8 cellular contexts compared by ENCODE assay signal in the genomic region with DNA sequence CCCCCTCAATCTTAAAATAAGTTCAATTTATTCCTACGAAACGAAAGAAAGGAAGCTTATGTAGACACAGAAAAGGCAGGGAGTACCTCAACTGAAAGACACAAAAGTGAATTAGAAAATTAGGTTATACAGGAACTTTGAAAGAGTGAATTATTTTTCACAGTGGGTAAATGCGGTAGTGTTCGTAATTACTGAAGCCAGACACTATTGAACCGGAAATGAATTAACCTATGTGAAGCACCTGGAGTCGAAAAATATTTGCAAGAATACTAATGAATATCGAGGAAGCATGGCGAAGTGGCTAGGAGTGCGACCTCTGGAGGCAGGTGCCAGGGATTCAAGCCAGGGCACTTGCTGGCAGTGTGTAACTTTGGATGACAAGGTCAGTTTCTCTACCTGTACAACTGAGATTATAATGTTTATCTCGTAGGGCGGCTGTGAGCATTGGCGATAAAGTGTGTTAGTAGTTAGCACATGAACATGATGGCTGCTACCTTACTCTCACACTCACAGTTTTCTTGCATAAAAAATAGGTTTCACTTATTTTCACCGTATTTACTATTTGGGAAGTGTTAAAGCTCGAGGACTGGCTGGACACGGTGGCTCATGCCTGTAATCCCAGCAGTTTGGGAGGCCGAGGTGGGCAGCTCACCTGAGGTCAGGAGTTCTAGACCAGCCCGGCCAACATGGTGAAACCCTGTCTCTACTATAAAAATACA. TPM values are rescaled to one million over a fixed set of nuclear protein-coding genes. Genes with fewer than 3 reads are reported as not detected.
DNase-seq lines count a peak whose midpoint lies in the region; ATAC-seq, FAIRE-seq and TF ChIP-seq lines count a peak whose summit lies in the region.

No MANE protein-coding gene starts in this region.

- TF ChIP-seq CTCF in AG09319 (IDR thresholded peaks at IDR 0.05; ENCODE audit: low read depth, low read length) (peak; percentile 80), HepG2 (CRISPR knock-in tag; IDR thresholded peaks at IDR 0.05) (peak; percentile 93)

- no peaks in the 10 kb centered on the region for H3K36me3 ChIP-seq in HepG2 (replicated peaks in 1 of 2; ENCODE audit: control insufficient read depth in 1 of 2, insufficient read depth in 2 of 2, low read length in 2 of 2)

- peak overlapping the region; percentile 83 for H2AFZ ChIP-seq in HepG2 (ENCODE audit: low read length)

- BruUV-seq in HepG2 (replicated peaks; lab: Mats Ljungman, UMichigan), result TSS peak; percentile 70

- CTCF ChIA-PET in HepG2 (lab: Yijun Ruan, JAX; ENCODE audit: low intra/inter-chr PET ratio, low total read pairs), result interaction anchor here (1.7 to 2.4 kb wide), 2 partner anchors 129 to 269 kb away, joined by 10 to 11 read pairs; no protein-coding TSS in a partner anchor

- peak overlapping the region; percentile 45 for H3K27ac ChIP-seq in HepG2 (ENCODE audit: extremely low read length, insufficient read depth, low read length)

- H4K20me1 ChIP-seq in HepG2 (ENCODE audit: insufficient read depth, low read length), result no peaks in the 10 kb centered on the region

- H3K4me3 ChIP-seq in HepG2 (replicated peaks in 1 of 3; ENCODE audit: insufficient read depth in 1 of 3, low read depth in 2 of 3, low read length in 3 of 3), result peak overlapping the region in 2 of 3 experiments; percentile 84 to 89; a peak in 4 of 6 replicates

- intact Hi-C loops in HepG2 (cut with micrococcal nuclease; ENCODE audit: unreplicated experiment), result loop anchor here (1.0 to 10.0 kb wide), 3 partner anchors 14 to 264 kb away; partner anchors contain the start of gene TAAR9

- H3K9me3 ChIP-seq in HepG2 (ENCODE audit: low read length), result no peaks in the 10 kb centered on the region

- DNase-seq in AG09319 (ENCODE audit: extremely low read depth, low read depth) (no peak), NCI-H2196 (lab: John Stamatoyannopoulos, UW; ENCODE audit: unreplicated experiment) (peak; percentile 75), dedifferentiated amniotic fluid mesenchymal stem cell (ENCODE audit: extremely low spot score) (peak; percentile 70), HepG2 (ENCODE audit: low spot score) (peak; percentile 83)
- DNase-seq in activated CD4-positive, alpha-beta T cell treated with anti-CD3 and anti-CD28 coated beads for 24 hours (ENCODE audit: low read depth in 2 of 2), result peak; percentile 65 to 71
- DNase-seq in stimulated activated CD4-positive, alpha-beta T cell treated with anti-CD3 and anti-CD28 coated beads, TNF-alpha, amount 100 ng/mL, for 4 hours (ENCODE audit: low read depth in 3 of 3), result peak in 2 of 3 experiments; percentile 57 to 61

- in situ Hi-C loops in HepG2 (cut with HindIII; ENCODE audit: extremely low pct_ligation_motif_present, low pct_unique_long_range_greater_than_20kb), result no loop called here

- POLR2A ChIA-PET in HepG2 (lab: Yijun Ruan, JAX), result interaction anchor here (1.5 to 5.1 kb wide), 5 partner anchors 10 to 286 kb away, joined by 6 to 96 read pairs (median 9); partner anchors contain the start of genes RPS12 and STX7

- FAIRE-seq in HepG2 (lab: Jason Lieb, UNC), result peak; percentile 95

- no peak for TF ChIP-seq EP300 in HepG2 (IDR thresholded peaks at IDR 0.05; ENCODE audit: low read depth in 2 of 2, low read length in 2 of 2)
- no peak for TF ChIP-seq EP300 in HepG2 (CRISPR knock-in tag; IDR thresholded peaks at IDR 0.05; ENCODE audit: borderline replicate concordance)

- TF ChIP-seq RAD21 in HepG2 (CRISPR knock-in tag; IDR thresholded peaks at IDR 0.05), result no peak; the same call in 1 of the 2 replicates

- H3K4me2 ChIP-seq in HepG2 (ENCODE audit: low read depth, low read length), result no peak overlapping the region

- ATAC-seq in GM18861 (IDR thresholded peaks at IDR 0.05; ENCODE audit: unreplicated experiment) (peak; percentile 90), HG03064 (IDR thresholded peaks at IDR 0.05; ENCODE audit: low read depth, unreplicated experiment) (peak; percentile 86), HepG2 (no peak)

- no peaks in the 10 kb centered on the region for H3K79me2 ChIP-seq in HepG2 (ENCODE audit: insufficient read depth, low read length)

- peak overlapping the region; percentile 74 for H3K9ac ChIP-seq in HepG2 (ENCODE audit: insufficient read depth, low read depth, low read length)

- 0 out of 2 replicates have a peak, but pooled peaks cover 4% of the 10 kb centered on the region for H3K4me1 ChIP-seq in HepG2 (ENCODE audit: insufficient read depth, low read length)

- no peaks in the 10 kb centered on the region for H3K27me3 ChIP-seq in HepG2 (ENCODE audit: control insufficient read depth in 1 of 2, insufficient read depth in 2 of 2, low read length in 2 of 2)

- peak in 1 of 2 experiments; percentile 21; a peak in 1 of 4 replicates for TF ChIP-seq POLR2A in HepG2 (IDR thresholded peaks at IDR 0.05; ENCODE audit: insufficient read depth in 1 of 2, low read depth in 2 of 2, low read length in 2 of 2)

- 2% methylated on average over 17 of the region's 17 CpGs for WGBS in HepG2 (ENCODE audit: low lambda C conversion rate)

RNA-seq across cellular contexts. Expression of gene SLC18B1, which starts 0.5 kb away (rescaled TPM):
- total RNA-seq in HepG2 (2016; rRNA removed; fragmentation: Illumina TruSeq; extraction: Trizol), result 9.1 and 13.8 TPM in 2 replicates
- total RNA-seq in HepG2 (2016; cell fraction: cytosol; rRNA removed; fragmentation: Illumina TruSeq; extraction: Trizol; ENCODE audit: low read depth), result 2.6 and 3.7 TPM in 2 replicates
- 9.3 and 14.3 TPM in 2 replicates for total RNA-seq in HepG2 (2016; cell fraction: insoluble cytoplasmic fraction; rRNA removed; fragmentation: Illumina TruSeq; extraction: Trizol)
- 7.4 and 8.2 TPM in 2 replicates for total RNA-seq in HepG2 (2016; cell fraction: membrane; rRNA removed; fragmentation: Illumina TruSeq; extraction: Trizol)
- total RNA-seq in HepG2 (2016; cell fraction: nucleus; rRNA removed; fragmentation: Illumina TruSeq; extraction: Trizol), result 12.6 and 14.0 TPM in 2 replicates
- 9.8 and 11.4 TPM in 2 replicates for polyA plus RNA-seq in HepG2 (2011; rRNA removed)
- polyA plus RNA-seq in HepG2 (2011; cell fraction: cytosol; rRNA removed), result 5.6 and 9.6 TPM in 2 replicates
- polyA plus RNA-seq in HepG2 (2011; cell fraction: nucleus; rRNA removed), result 8.1 and 11.8 TPM in 2 replicates
- 10.7 and 13.7 TPM in 2 replicates for polyA plus RNA-seq in HepG2 (2012)
- 3.2 TPM in 2 replicates for polyA plus RNA-seq in HepG2 (2016; cell fraction: cytosol; fragmentation: Illumina TruSeq; extraction: Trizol; ENCODE audit: low read depth)
- polyA plus RNA-seq in HepG2 (2016; cell fraction: insoluble cytoplasmic fraction; fragmentation: Illumina TruSeq; extraction: Trizol; ENCODE audit: low read depth), result 7.9 and 10.1 TPM in 2 replicates
- polyA plus RNA-seq in HepG2 (2016; cell fraction: membrane; fragmentation: Illumina TruSeq; extraction: Trizol; ENCODE audit: low read depth), result 6.7 and 6.9 TPM in 2 replicates
- polyA plus RNA-seq in HepG2 (2016; cell fraction: nucleus; fragmentation: Illumina TruSeq; extraction: Trizol; ENCODE audit: insufficient read depth, low read depth), result 22.4 and 23.0 TPM in 2 replicates
- 10.6 and 11.6 TPM in 2 replicates for polyA minus RNA-seq in HepG2 (2011; rRNA and poly(A)+ RNA removed; ENCODE audit: low replicate concordance)
- 6.4 and 7.6 TPM in 2 replicates for polyA minus RNA-seq in HepG2 (2011; cell fraction: cytosol; rRNA and poly(A)+ RNA removed)
- polyA minus RNA-seq in HepG2 (2011; cell fraction: nucleus; rRNA and poly(A)+ RNA removed), result 8.4 and 10.2 TPM in 2 replicates

RNA-seq across cellular contexts. Expression of gene RPS12, which starts 15.4 kb away (rescaled TPM):
- 3,224 and 3,551 TPM in 2 replicates for total RNA-seq in HepG2 (2016; rRNA removed; fragmentation: Illumina TruSeq; extraction: Trizol)
- 10,695 and 12,100 TPM in 2 replicates for total RNA-seq in HepG2 (2016; cell fraction: cytosol; rRNA removed; fragmentation: Illumina TruSeq; extraction: Trizol; ENCODE audit: low read depth)
- total RNA-seq in HepG2 (2016; cell fraction: insoluble cytoplasmic fraction; rRNA removed; fragmentation: Illumina TruSeq; extraction: Trizol), result 3,292 and 3,559 TPM in 2 replicates
- 12,582 and 12,681 TPM in 2 replicates for total RNA-seq in HepG2 (2016; cell fraction: membrane; rRNA removed; fragmentation: Illumina TruSeq; extraction: Trizol)
- total RNA-seq in HepG2 (2016; cell fraction: nucleus; rRNA removed; fragmentation: Illumina TruSeq; extraction: Trizol), result 1,009 and 1,091 TPM in 2 replicates
- 6,343 and 7,346 TPM in 2 replicates for polyA plus RNA-seq in HepG2 (2011; rRNA removed)
- polyA plus RNA-seq in HepG2 (2011; cell fraction: cytosol; rRNA removed), result 10,754 and 13,161 TPM in 2 replicates
- 1,380 and 1,587 TPM in 2 replicates for polyA plus RNA-seq in HepG2 (2011; cell fraction: nucleus; rRNA removed)
- 4,280 and 4,651 TPM in 2 replicates for polyA plus RNA-seq in HepG2 (2012)
- 13,237 and 13,731 TPM in 2 replicates for polyA plus RNA-seq in HepG2 (2016; cell fraction: cytosol; fragmentation: Illumina TruSeq; extraction: Trizol; ENCODE audit: low read depth)
- 3,395 and 3,576 TPM in 2 replicates for polyA plus RNA-seq in HepG2 (2016; cell fraction: insoluble cytoplasmic fraction; fragmentation: Illumina TruSeq; extraction: Trizol; ENCODE audit: low read depth)
- polyA plus RNA-seq in HepG2 (2016; cell fraction: membrane; fragmentation: Illumina TruSeq; extraction: Trizol; ENCODE audit: low read depth), result 11,484 and 12,144 TPM in 2 replicates
- polyA plus RNA-seq in HepG2 (2016; cell fraction: nucleus; fragmentation: Illumina TruSeq; extraction: Trizol; ENCODE audit: insufficient read depth, low read depth), result 1,833 and 2,013 TPM in 2 replicates
- 2,109 and 3,494 TPM in 2 replicates for polyA minus RNA-seq in HepG2 (2011; rRNA and poly(A)+ RNA removed; ENCODE audit: low replicate concordance)
- polyA minus RNA-seq in HepG2 (2011; cell fraction: cytosol; rRNA and poly(A)+ RNA removed), result 1,100 and 1,176 TPM in 2 replicates
- 507 and 550 TPM in 2 replicates for polyA minus RNA-seq in HepG2 (2011; cell fraction: nucleus; rRNA and poly(A)+ RNA removed)

RNA-seq across cellular contexts. Expression of gene VNN2, which starts 41.3 kb away (rescaled TPM):
- total RNA-seq in HepG2 (2016; rRNA removed; fragmentation: Illumina TruSeq; extraction: Trizol), result 0.13 and 0.15 TPM in 2 replicates
- not detected in 2 replicates for total RNA-seq in HepG2 (2016; cell fraction: cytosol; rRNA removed; fragmentation: Illumina TruSeq; extraction: Trizol; ENCODE audit: low read depth)
- 0.13 TPM in 1 of 2 replicates, not detected in the other for total RNA-seq in HepG2 (2016; cell fraction: insoluble cytoplasmic fraction; rRNA removed; fragmentation: Illumina TruSeq; extraction: Trizol)
- 0.22 TPM in 1 of 2 replicates, not detected in the other for total RNA-seq in HepG2 (2016; cell fraction: membrane; rRNA removed; fragmentation: Illumina TruSeq; extraction: Trizol)
- total RNA-seq in HepG2 (2016; cell fraction: nucleus; rRNA removed; fragmentation: Illumina TruSeq; extraction: Trizol), result not detected in 2 replicates
- 0.09 and 0.30 TPM in 2 replicates for polyA plus RNA-seq in HepG2 (2011; rRNA removed)
- 0.03 and 0.28 TPM in 2 replicates for polyA plus RNA-seq in HepG2 (2011; cell fraction: cytosol; rRNA removed)
- not detected in 2 replicates for polyA plus RNA-seq in HepG2 (2011; cell fraction: nucleus; rRNA removed)
- polyA plus RNA-seq in HepG2 (2012), result 0.76 and 1.4 TPM in 2 replicates
- not detected in 2 replicates for polyA plus RNA-seq in HepG2 (2016; cell fraction: cytosol; fragmentation: Illumina TruSeq; extraction: Trizol; ENCODE audit: low read depth)
- not detected in 2 replicates for polyA plus RNA-seq in HepG2 (2016; cell fraction: insoluble cytoplasmic fraction; fragmentation: Illumina TruSeq; extraction: Trizol; ENCODE audit: low read depth)
- not detected in 2 replicates for polyA plus RNA-seq in HepG2 (2016; cell fraction: membrane; fragmentation: Illumina TruSeq; extraction: Trizol; ENCODE audit: low read depth)
- polyA plus RNA-seq in HepG2 (2016; cell fraction: nucleus; fragmentation: Illumina TruSeq; extraction: Trizol; ENCODE audit: insufficient read depth, low read depth), result not detected in 2 replicates
- not detected in 2 replicates for polyA minus RNA-seq in HepG2 (2011; rRNA and poly(A)+ RNA removed; ENCODE audit: low replicate concordance)
- not detected in 2 replicates for polyA minus RNA-seq in HepG2 (2011; cell fraction: cytosol; rRNA and poly(A)+ RNA removed)
- not detected in 2 replicates for polyA minus RNA-seq in HepG2 (2011; cell fraction: nucleus; rRNA and poly(A)+ RNA removed)
